Comparison of ENCODE assay signal across 34 cellular contexts in the genomic region with DNA sequence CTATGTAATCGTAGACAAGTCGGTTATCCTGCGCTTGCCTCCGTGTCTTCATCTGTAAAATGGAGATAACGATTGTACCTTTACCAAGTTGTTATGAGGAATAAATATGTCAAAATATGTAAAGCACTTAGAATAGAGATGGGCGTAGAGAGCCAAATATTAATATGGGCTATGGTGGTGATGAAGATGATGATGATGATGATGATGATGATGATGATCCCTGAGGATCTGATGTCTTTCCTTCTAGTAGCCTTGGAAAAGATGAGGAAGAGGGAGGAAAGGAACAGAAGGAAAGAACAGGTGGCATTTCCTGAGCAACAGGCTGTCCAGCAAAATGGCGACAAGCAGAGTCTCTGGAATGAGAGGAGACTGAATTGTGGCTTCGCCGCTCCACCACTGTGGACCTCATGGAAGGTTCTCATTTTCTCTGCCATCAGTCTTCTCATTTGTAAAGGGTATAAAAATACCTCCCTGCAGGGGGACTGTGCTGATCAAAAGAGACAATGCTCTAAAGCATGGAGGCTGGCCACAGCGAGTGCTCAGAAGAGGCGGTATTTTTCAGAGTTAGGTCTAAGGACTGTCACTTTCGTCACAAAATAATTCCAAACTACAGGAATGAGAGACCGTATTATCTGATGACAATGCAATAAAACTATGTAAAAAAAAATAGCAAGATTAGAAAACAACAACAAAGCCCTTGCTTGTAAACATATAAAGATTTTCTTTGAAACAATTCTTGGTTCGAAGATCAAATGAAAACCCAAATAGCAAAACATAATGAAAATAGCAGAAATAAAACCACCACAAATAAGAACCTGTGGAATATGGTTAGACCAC. TPM values are rescaled to one million over a fixed set of nuclear protein-coding genes. Genes with fewer than 3 reads are reported as not detected.
"Had no signal": no experiment of that assay in that cellular context is flagged by ENCODE, and none has a peak within 500 bp of the region (broad histone marks: within the 10 kb centered on the region; RNA-seq: fewer than 3 reads in every experiment).

No MANE protein-coding gene starts in this region.

- H3K4me3 ChIP-seq: colonic mucosa, esophagus squamous epithelium, gastroesophageal sphincter had no signal

- H3K9me3 ChIP-seq: colonic mucosa, esophagus squamous epithelium, gastroesophageal sphincter had no signal

- ATAC-seq: activated CD4-positive, alpha-beta T cell treated with anti-CD3 and anti-CD28 coated beads for 36 hours; activated CD8-positive, alpha-beta memory T cell treated with anti-CD3 and anti-CD28 coated beads, Interleukin-2, amount 10 ng/mL, durations not matched to agents 7 days and 5 days; activated CD8-positive, alpha-beta T cell treated with anti-CD3 and anti-CD28 coated beads, Interleukin-2, amount 10 ng/mL, durations not matched to agents 7 days and 5 days; gastroesophageal sphincter had no signal

- DNase-seq: activated CD4-positive, alpha-beta memory T cell treated with anti-CD3 and anti-CD28 coated beads for 36 hours; activated CD4-positive, alpha-beta T cell treated with anti-CD3 and anti-CD28 coated beads for 36 hours; activated CD4-positive, alpha-beta T cell treated with anti-CD3 and anti-CD28 coated beads, Interleukin-2, amount 10 ng/mL, durations not matched to agents 24 days and 14 days; activated CD4-positive, CD25-positive, alpha-beta regulatory T cell; activated CD4-positive, CD25-positive, alpha-beta regulatory T cell treated with anti-CD3 and anti-CD28 coated beads, Interleukin-2, amount 50 U/mL, for 72 hours; activated CD8-positive, alpha-beta memory T cell treated with anti-CD3 and anti-CD28 coated beads, Interleukin-2, amount 10 ng/mL, durations not matched to agents 7 days and 5 days; activated CD8-positive, alpha-beta memory T cell treated with anti-CD3 and anti-CD28 coated beads, Interleukin-2, amount 50 U/mL, for 4 hours; activated CD8-positive, alpha-beta T cell treated with anti-CD3 and anti-CD28 coated beads, Interleukin-2, amount 10 ng/mL, durations not matched to agents 7 days and 5 days; activated effector memory CD4-positive, alpha-beta T cell treated with anti-CD3 and anti-CD28 coated beads, Interleukin-2, amount 50 U/mL, for 16 hours; activated naive CD4-positive, alpha-beta T cell; activated naive CD4-positive, alpha-beta T cell treated with anti-CD3 and anti-CD28 coated beads, Interleukin-2, amount 50 U/mL, for 16 hours; activated T-cell treated with anti-CD3 and anti-CD28 coated beads, Interleukin-2, amount 50 U/mL, for 1 hour; activated T-cell treated with anti-CD3 and anti-CD28 coated beads, Interleukin-2, amount 50 U/mL, for 48 hours; amniotic stem cell; anterior cingulate cortex; brain microvascular endothelial cell; colonic mucosa; effector CD8-positive, alpha-beta T cell; esophagus squamous epithelium; foreskin melanocyte; T-helper 2 cell had no signal

- H3K27me3 ChIP-seq: brain microvascular endothelial cell, colonic mucosa, esophagus squamous epithelium, gastroesophageal sphincter had no signal

- H3K36me3 ChIP-seq: brain microvascular endothelial cell, colonic mucosa had no signal

- H3K4me1 ChIP-seq: colonic mucosa had no signal

- H3K27ac ChIP-seq: brain microvascular endothelial cell, colonic mucosa, epithelial cell of prostate, esophagus squamous epithelium, gastroesophageal sphincter had no signal

RNA-seq across cellular contexts. Expression of a gene that starts 17.2 kb away (rescaled TPM):
- total RNA-seq: activated CD4-positive, alpha-beta memory T cell treated with anti-CD3 and anti-CD28 coated beads for 36 hours; activated CD4-positive, alpha-beta T cell treated with anti-CD3 and anti-CD28 coated beads for 36 hours; activated CD4-positive, alpha-beta T cell treated with anti-CD3 and anti-CD28 coated beads, Interleukin-2, amount 10 ng/mL, durations not matched to agents 24 days and 14 days; activated CD8-positive, alpha-beta memory T cell treated with anti-CD3 and anti-CD28 coated beads for 36 hours; activated CD8-positive, alpha-beta memory T cell treated with anti-CD3 and anti-CD28 coated beads, Interleukin-2, amount 10 ng/mL, durations not matched to agents 7 days and 5 days; activated CD8-positive, alpha-beta T cell treated with anti-CD3 and anti-CD28 coated beads, Interleukin-2, amount 10 ng/mL, durations not matched to agents 7 days and 5 days; activated T-helper 1 cell treated with anti-CD3 and anti-CD28 coated beads, Interleukin-12 subunit alpha, Interleukin-12 subunit beta, Interleukin-2, Interleukin-4 antibody, amounts not matched to agents 30 ng/mL and 10 ng/mL and 1 ng/mL, durations not matched to agents 14 hours and 24 hours and 36 hours; activated T-helper 2 cell treated with anti-CD3 and anti-CD28 coated beads, Interferon-gamma antibody, Interleukin-2, Interleukin-4, amounts not matched to agents 10 μg/mL and 5 μg/mL and 100 μg/mL, durations not matched to agents 14 hours and 24 hours and 36 hours; astrocyte; bronchial epithelial cell; colonic mucosa; dermis microvascular lymphatic vessel endothelial cell; endothelial cell of umbilical vein; esophagus squamous epithelium; fibroblast of lung; fibroblast of villous mesenchyme; glomerular endothelial cell; T-helper 1 cell treated with Interleukin-12 subunit alpha and Interleukin-12 subunit beta and Interleukin-4 antibody, amounts not matched to agents 30 ng/mL and 1 ng/mL, for 36 hours had no signal
- polyA plus RNA-seq: endothelial cell of umbilical vein, fibroblast of lung had no signal
